8 cellular contexts compared by ENCODE assay signal in the genomic region with DNA sequence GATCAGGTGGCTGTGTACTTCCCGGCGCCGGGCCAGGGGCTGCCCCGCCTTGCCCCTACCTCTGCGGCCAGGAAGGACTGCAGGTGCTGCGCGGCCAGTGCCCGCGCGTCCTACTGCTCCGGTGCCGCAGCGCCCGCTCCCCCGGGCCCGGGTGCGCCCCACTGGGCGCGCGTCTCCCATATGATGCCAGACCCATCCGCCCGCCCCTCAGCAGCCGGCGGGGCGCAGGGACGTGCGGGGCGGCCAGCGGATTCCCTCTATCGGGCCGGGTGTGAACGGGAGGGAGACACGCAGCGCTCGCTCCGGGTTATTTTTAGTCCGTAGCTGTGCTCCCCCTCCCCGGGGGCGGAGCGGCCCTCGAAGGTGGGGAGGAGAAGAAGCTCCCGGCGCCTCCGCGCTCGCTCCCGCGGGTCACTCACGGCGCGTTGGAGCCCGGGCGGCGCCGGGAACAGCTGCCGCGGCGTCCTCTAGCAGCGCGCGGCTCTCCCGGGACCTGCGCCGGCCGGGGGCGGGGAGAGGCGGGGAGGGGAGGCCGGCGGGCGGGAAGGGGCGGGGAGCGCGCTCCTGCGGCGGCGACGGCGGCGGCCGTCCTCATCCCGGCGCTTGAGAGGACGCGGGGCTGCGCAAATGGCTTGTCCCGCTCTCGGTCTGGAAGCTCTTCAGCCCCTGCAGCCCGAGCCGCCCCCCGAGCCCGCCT.
DNase-seq lines count a peak whose midpoint lies in the region; ATAC-seq, FAIRE-seq and TF ChIP-seq lines count a peak whose summit lies in the region.

No MANE protein-coding gene starts in this region.

- ATAC-seq in WTC11 (peak; percentile 28), pancreas (peak; percentile 88 to 92 (median 90)), GM21423 (IDR thresholded peaks at IDR 0.05; ENCODE audit: unreplicated experiment) (no peak)

- H3K9ac ChIP-seq in ES-I3 (ENCODE audit: low read depth, low read length): peak overlapping the region; percentile 80

- intact Hi-C loops in pancreas (cut with DNase I): no loop called here

- peak; percentile 72 for DNase-seq in NCI-H1092 treated with DMSO at 0.1 percent for 48 hours (lab: John Stamatoyannopoulos, UW)
- peak; percentile 64 for DNase-seq in WTC11 (ENCODE audit: low spot score)
- peak; percentile 61 to 85 for DNase-seq in cardiac muscle cell (ENCODE audit: low read depth in 1 of 2, low spot score in 1 of 2)
- peak; percentile 53 to 89 (median 70) for DNase-seq in pancreas
- no peak for DNase-seq in activated CD8-positive, alpha-beta memory T cell treated with anti-CD3 and anti-CD28 coated beads, Interleukin-2, amount 50 U/mL, for 48 hours
- DNase-seq in mesenteric fat pad (ENCODE audit: low spot score): no peak

- H3K4me3 Mint-ChIP-seq in WTC11: peak overlapping the region; percentile 66

- H3K27me3 ChIP-seq in cardiac muscle cell (peaks cover 83% of the 10 kb centered on the region), pancreas (no peaks in the 10 kb centered on the region)

- no peak overlapping the region for H3K27ac Mint-ChIP-seq in WTC11

- H3K36me3 Mint-ChIP-seq in WTC11: no peaks in the 10 kb centered on the region

- H3K36me3 ChIP-seq in ES-I3 (ENCODE audit: insufficient read depth, low read length) (no peaks in the 10 kb centered on the region), cardiac muscle cell (no peaks in the 10 kb centered on the region), pancreas (no peaks in the 10 kb centered on the region)

- H3K4me3 ChIP-seq in cardiac muscle cell (peak overlapping the region; percentile 69), pancreas (peak overlapping the region; percentile 38 to 81 (median 65))

- POLR2A ChIA-PET in WTC11 (lab: Charles Lee): no interaction called here

- peaks cover 91% of the 10 kb centered on the region for H3K27me3 Mint-ChIP-seq in WTC11 (ENCODE audit: low read depth)

- FAIRE-seq in pancreas (lab: Jason Lieb, UNC): no peak

- 0 to 1% methylated on average over 52 to 91 of the region's 91 CpGs for WGBS in pancreas, 2 donors

- H3K4me1 Mint-ChIP-seq in WTC11: peaks cover 39% of the 10 kb centered on the region

- H3K9me3 ChIP-seq in ES-I3 (ENCODE audit: control insufficient read depth, insufficient read depth, low read length) (no peaks in the 10 kb centered on the region), cardiac muscle cell (ENCODE audit: low read depth) (no peaks in the 10 kb centered on the region), pancreas (no peaks in the 10 kb centered on the region)

- CTCF ChIA-PET in WTC11 (lab: Charles Lee): interaction anchor here (1.0 to 3.2 kb wide), 8 partner anchors 15 to 301 kb away, joined by 3 to 29 read pairs (median 10); no protein-coding TSS in a partner anchor

- H3K9me3 Mint-ChIP-seq in WTC11: no peaks in the 10 kb centered on the region

- H3K4me1 ChIP-seq in ES-I3 (ENCODE audit: insufficient read depth, low read length) (peaks cover 24% of the 10 kb centered on the region), cardiac muscle cell (ENCODE audit: low read depth) (no peaks in the 10 kb centered on the region), pancreas (peaks cover 0 to 11% (median 0%) of the 10 kb centered on the region in 3 donors)

- TF ChIP-seq CTCF in WTC11 (IDR thresholded peaks at IDR 0.05): no peak
- no peak for TF ChIP-seq CTCF in cardiac muscle cell (IDR thresholded peaks at IDR 0.05; ENCODE audit: low read depth, low read length)
- TF ChIP-seq CTCF in pancreas (IDR thresholded peaks at IDR 0.05): no peak

- H3K27ac ChIP-seq in cardiac muscle cell (no peak overlapping the region), pancreas (peak overlapping the region; percentile 41 to 82 (median 64))

TF ChIP-seq in WTC11, 78 proteins besides CTCF, POLR2A, EP300 and RAD21 (continues in another document):
- TF ChIP-seq FOXJ3 (CRISPR knock-in tag; IDR thresholded peaks at IDR 0.05; ENCODE audit: borderline replicate concordance): no peak
- TF ChIP-seq, protein P1, sequence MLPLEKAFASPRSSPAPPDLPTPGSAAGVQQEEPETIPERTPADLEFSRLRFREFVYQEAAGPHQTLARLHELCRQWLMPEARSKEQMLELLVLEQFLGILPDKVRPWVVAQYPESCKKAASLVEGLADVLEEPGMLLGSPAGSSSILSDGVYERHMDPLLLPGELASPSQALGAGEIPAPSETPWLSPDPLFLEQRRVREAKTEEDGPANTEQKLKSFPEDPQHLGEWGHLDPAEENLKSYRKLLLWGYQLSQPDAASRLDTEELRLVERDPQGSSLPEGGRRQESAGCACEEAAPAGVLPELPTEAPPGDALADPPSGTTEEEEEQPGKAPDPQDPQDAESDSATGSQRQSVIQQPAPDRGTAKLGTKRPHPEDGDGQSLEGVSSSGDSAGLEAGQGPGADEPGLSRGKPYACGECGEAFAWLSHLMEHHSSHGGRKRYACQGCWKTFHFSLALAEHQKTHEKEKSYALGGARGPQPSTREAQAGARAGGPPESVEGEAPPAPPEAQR (CRISPR knock-in tag; IDR thresholded peaks at IDR 0.05): no peak
- TF ChIP-seq MXD4 (CRISPR knock-in tag; IDR thresholded peaks at IDR 0.05; ENCODE audit: borderline replicate concordance): no peak
- TF ChIP-seq, protein P2, sequence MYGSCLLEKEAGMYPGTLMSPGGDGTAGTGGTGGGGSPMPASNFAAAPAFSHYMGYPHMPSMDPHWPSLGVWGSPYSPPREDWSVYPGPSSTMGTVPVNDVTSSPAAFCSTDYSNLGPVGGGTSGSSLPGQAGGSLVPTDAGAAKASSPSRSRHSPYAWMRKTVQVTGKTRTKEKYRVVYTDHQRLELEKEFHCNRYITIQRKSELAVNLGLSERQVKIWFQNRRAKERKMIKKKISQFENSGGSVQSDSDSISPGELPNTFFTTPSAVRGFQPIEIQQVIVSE (CRISPR knock-in tag; IDR thresholded peaks at IDR 0.05; ENCODE audit: borderline replicate concordance): no peak
- TF ChIP-seq, protein P3, sequence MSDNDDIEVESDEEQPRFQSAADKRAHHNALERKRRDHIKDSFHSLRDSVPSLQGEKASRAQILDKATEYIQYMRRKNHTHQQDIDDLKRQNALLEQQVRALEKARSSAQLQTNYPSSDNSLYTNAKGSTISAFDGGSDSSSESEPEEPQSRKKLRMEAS (CRISPR knock-in tag; IDR thresholded peaks at IDR 0.05): 0 out of 2 replicates have a peak, but pooled peaks have one; percentile 14
- TF ChIP-seq, protein P4, sequence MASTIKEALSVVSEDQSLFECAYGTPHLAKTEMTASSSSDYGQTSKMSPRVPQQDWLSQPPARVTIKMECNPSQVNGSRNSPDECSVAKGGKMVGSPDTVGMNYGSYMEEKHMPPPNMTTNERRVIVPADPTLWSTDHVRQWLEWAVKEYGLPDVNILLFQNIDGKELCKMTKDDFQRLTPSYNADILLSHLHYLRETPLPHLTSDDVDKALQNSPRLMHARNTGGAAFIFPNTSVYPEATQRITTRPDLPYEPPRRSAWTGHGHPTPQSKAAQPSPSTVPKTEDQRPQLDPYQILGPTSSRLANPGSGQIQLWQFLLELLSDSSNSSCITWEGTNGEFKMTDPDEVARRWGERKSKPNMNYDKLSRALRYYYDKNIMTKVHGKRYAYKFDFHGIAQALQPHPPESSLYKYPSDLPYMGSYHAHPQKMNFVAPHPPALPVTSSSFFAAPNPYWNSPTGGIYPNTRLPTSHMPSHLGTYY (CRISPR knock-in tag; IDR thresholded peaks at IDR 0.05): no peak
- no peak for TF ChIP-seq NR3C1 (CRISPR knock-in tag; conservative IDR thresholded peaks at IDR 0.05; ENCODE audit: low read depth)
- TF ChIP-seq TEAD4 (CRISPR knock-in tag; IDR thresholded peaks at IDR 0.05): no peak
- no peak for TF ChIP-seq ZNF671 (CRISPR knock-in tag; IDR thresholded peaks at IDR 0.05)
- TF ChIP-seq, protein P5, sequence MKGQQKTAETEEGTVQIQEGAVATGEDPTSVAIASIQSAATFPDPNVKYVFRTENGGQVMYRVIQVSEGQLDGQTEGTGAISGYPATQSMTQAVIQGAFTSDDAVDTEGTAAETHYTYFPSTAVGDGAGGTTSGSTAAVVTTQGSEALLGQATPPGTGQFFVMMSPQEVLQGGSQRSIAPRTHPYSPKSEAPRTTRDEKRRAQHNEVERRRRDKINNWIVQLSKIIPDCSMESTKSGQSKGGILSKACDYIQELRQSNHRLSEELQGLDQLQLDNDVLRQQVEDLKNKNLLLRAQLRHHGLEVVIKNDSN (CRISPR knock-in tag; IDR thresholded peaks at IDR 0.05): no peak
- TF ChIP-seq SOX15 (CRISPR knock-in tag; IDR thresholded peaks at IDR 0.05): no peak
- TF ChIP-seq, protein P6, sequence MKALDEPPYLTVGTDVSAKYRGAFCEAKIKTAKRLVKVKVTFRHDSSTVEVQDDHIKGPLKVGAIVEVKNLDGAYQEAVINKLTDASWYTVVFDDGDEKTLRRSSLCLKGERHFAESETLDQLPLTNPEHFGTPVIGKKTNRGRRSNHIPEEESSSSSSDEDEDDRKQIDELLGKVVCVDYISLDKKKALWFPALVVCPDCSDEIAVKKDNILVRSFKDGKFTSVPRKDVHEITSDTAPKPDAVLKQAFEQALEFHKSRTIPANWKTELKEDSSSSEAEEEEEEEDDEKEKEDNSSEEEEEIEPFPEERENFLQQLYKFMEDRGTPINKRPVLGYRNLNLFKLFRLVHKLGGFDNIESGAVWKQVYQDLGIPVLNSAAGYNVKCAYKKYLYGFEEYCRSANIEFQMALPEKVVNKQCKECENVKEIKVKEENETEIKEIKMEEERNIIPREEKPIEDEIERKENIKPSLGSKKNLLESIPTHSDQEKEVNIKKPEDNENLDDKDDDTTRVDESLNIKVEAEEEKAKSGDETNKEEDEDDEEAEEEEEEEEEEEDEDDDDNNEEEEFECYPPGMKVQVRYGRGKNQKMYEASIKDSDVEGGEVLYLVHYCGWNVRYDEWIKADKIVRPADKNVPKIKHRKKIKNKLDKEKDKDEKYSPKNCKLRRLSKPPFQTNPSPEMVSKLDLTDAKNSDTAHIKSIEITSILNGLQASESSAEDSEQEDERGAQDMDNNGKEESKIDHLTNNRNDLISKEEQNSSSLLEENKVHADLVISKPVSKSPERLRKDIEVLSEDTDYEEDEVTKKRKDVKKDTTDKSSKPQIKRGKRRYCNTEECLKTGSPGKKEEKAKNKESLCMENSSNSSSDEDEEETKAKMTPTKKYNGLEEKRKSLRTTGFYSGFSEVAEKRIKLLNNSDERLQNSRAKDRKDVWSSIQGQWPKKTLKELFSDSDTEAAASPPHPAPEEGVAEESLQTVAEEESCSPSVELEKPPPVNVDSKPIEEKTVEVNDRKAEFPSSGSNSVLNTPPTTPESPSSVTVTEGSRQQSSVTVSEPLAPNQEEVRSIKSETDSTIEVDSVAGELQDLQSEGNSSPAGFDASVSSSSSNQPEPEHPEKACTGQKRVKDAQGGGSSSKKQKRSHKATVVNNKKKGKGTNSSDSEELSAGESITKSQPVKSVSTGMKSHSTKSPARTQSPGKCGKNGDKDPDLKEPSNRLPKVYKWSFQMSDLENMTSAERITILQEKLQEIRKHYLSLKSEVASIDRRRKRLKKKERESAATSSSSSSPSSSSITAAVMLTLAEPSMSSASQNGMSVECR (CRISPR knock-in tag; IDR thresholded peaks at IDR 0.05; ENCODE audit: borderline replicate concordance): peak; percentile 13; the same call in 1 of the 2 replicates

Comparison
In these comparisons a context has a peak if more than half of its experiments do, and no peak if none do; other contexts are left out.
1. DNase-seq: peak in NCI-H1092 treated with DMSO at 0.1 percent for 48 hours (single experiment), WTC11 (single experiment), cardiac muscle cell (2 of 2) and pancreas (6 of 6); none in activated CD8-positive, alpha-beta memory T cell treated with anti-CD3 and anti-CD28 coated beads, Interleukin-2, amount 50 U/mL, for 48 hours (single experiment) and mesenteric fat pad (single experiment).